Comparison of ENCODE assay signal across 15 cellular contexts in the genomic region with DNA sequence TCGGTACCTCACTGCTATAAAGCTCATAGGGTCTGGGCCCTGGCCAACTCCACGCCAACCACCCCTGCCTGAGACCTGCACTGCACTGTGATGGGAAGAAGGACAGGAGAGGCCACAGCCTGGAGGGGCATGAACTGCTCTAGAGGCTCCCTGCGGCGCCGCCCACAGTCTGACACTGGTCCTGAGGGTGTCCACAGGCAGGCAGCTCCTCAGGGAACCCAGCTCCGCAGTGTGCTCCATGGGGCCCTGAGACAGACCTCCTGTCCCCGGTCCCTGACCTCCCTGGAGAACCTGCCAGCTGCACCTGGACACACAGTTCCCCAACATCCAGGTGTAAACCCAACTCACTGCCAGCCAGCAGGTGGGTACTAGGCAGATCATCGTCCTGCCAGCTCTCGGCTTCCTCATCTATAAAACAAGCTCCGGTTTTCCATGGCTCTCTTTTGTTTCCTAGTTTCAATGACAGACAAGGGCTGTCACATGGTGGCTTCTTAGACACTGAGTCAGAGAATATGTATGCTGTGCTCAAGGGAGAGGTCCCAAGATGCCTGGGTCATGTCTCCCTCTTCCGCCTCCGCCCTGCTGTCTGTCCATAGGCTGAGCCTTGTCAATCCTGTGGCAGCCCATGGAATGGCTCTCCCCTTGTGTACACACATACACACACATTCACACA. TPM values are rescaled to one million over a fixed set of nuclear protein-coding genes. Genes with fewer than 3 reads are reported as not detected.
DNase-seq lines count a peak whose midpoint lies in the region; ATAC-seq and TF ChIP-seq lines count a peak whose summit lies in the region.
"Had no signal": no experiment of that assay in that cellular context is flagged by ENCODE, and none has a peak within 500 bp of the region (broad histone marks: within the 10 kb centered on the region; RNA-seq: fewer than 3 reads in every experiment).

No MANE protein-coding gene starts in this region.

- POLR2A ChIA-PET in Panc1 (lab: Charles Lee), result interaction anchor here (0.7 kb wide), 1 partner anchor 81 kb away, joined by 3 read pairs; no protein-coding TSS in a partner anchor

- CTCF ChIA-PET in Panc1 (lab: Charles Lee), result interaction anchor here (0.6 kb wide), 1 partner anchor 169 kb away, joined by 3 read pairs; no protein-coding TSS in a partner anchor

- H3K4me3 ChIP-seq in Panc1 (ENCODE audit: low read depth in 2 of 2, low read length in 2 of 2) (no peak overlapping the region), retinal pigment epithelial cell (ENCODE audit: low read length) (no peak overlapping the region)
- H3K4me3 ChIP-seq: mucosa of descending colon, spleen had no signal

- peaks cover 9% of the 10 kb centered on the region for H3K36me3 ChIP-seq in Panc1 (ENCODE audit: control insufficient read depth, insufficient read depth, low read length)

- in situ Hi-C loops in Panc1 (cut with HindIII; ENCODE audit: low pct_unique_long_range_greater_than_20kb, low sequenced_read_pairs), result no loop called here

- no peak for TF ChIP-seq CTCF in Panc1 (IDR thresholded peaks at IDR 0.05)
- no peak for TF ChIP-seq CTCF in retinal pigment epithelial cell (conservative IDR thresholded peaks at IDR 0.05; ENCODE audit: low read depth, low read length)

- H3K4me1 ChIP-seq in Panc1 (ENCODE audit: control insufficient read depth, insufficient read depth, low read length), result peaks cover 87% of the 10 kb centered on the region

- H3K9me3 ChIP-seq in Panc1 (ENCODE audit: control insufficient read depth, insufficient read depth, low read depth, low read length), result no peaks in the 10 kb centered on the region
- H3K9me3 ChIP-seq: mucosa of descending colon, spleen had no signal

- H3K27ac ChIP-seq in Panc1 (ENCODE audit: low read length) (peak overlapping the region; percentile 57; the same call in 1 of the 2 replicates), epithelial cell of prostate (peak overlapping the region; percentile 73)
- H3K27ac ChIP-seq: spleen had no signal

- intact Hi-C loops in Panc1 (cut with micrococcal nuclease; ENCODE audit: unreplicated experiment), result no loop called here

- TSS peak; percentile 45 for BruUV-seq in Panc1 (replicated peaks; lab: Mats Ljungman, UMichigan)

- H3K27me3 ChIP-seq in Panc1 (ENCODE audit: control insufficient read depth, insufficient read depth, low read length), result no peaks in the 10 kb centered on the region

- ATAC-seq in Panc1 (no peak), GM21447 (IDR thresholded peaks at IDR 0.05; ENCODE audit: unreplicated experiment) (no peak), HG03342 (IDR thresholded peaks at IDR 0.05; ENCODE audit: unreplicated experiment) (no peak)
- ATAC-seq: effector memory CD8-positive, alpha-beta T cell; mucosa of descending colon had no signal

- DNase-seq in ELR (ENCODE audit: low read depth) (peak; percentile 65), Panc1 (ENCODE audit: low read depth, low spot score) (no peak), epithelial cell of prostate (ENCODE audit: low read depth, low spot score) (peak; percentile 69), retinal pigment epithelial cell (ENCODE audit: low read depth) (peak; percentile 72), NCI-H1417 (lab: John Stamatoyannopoulos, UW) (no peak), NCI-H1930 (lab: John Stamatoyannopoulos, UW) (no peak)
- DNase-seq: activated CD4-positive, alpha-beta T cell treated with anti-CD3 and anti-CD28 coated beads, Interleukin-2, amount 50 U/mL, for 4 hours; activated naive CD4-positive, alpha-beta T cell treated with anti-CD3 and anti-CD28 coated beads, Interleukin-2, amount 50 U/mL, for 16 hours; effector memory CD8-positive, alpha-beta T cell; HCEC 1CT; MM.1S; spleen had no signal

RNA-seq across cellular contexts. Expression of gene HAPLN3, which starts 5.1 kb away (rescaled TPM):
- 168 TPM for total RNA-seq in Panc1 (2021; ENCODE audit: unreplicated experiment)
- 158 TPM for polyA plus RNA-seq in Panc1 (2012; ENCODE audit: insufficient read length)

RNA-seq across cellular contexts. Expression of gene MFGE8, which starts 12.7 kb away (rescaled TPM):
- 1,799 TPM for total RNA-seq in Panc1 (2021; ENCODE audit: unreplicated experiment)
- polyA plus RNA-seq in Panc1 (2012; ENCODE audit: insufficient read length), result 2,067 TPM

Comparison
In these comparisons a context has a peak if more than half of its experiments do, and no peak if none do; other contexts are left out.
1. DNase-seq: peak in ELR (single experiment), epithelial cell of prostate (single experiment) and retinal pigment epithelial cell (single experiment); none in Panc1 (single experiment), NCI-H1417 (0 of 3) and NCI-H1930 (0 of 2).